Comparison of ENCODE assay signal across 15 cellular contexts in the genomic region with DNA sequence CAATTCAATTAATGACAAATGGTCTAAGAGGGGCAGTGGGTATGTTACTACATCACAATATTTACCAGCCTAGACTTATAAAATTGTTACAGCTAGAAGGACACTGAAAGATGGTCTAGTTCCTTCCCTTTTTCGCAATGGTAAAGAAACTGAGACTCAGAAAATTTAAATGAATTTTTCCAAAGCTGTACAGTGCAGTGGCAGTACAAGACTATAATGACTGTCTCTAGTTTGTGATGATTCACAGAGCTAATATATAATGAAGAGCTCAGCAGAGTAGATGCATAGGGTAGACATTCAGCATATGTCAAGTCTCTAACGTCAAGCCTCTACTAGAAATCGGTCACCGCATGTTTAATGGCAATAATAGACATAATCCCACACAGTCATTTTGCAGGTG. TPM values are rescaled to one million over a fixed set of nuclear protein-coding genes. Genes with fewer than 3 reads are reported as not detected.
A peak's percentile ranks its signal among the peaks of the same experiment; 100 is the strongest.
DNase-seq lines count a peak whose midpoint lies in the region; ATAC-seq, FAIRE-seq and TF ChIP-seq lines count a peak whose summit lies in the region.
"Had no signal": no experiment of that assay in that cellular context is flagged by ENCODE, and none has a peak within 500 bp of the region (broad histone marks: within the 10 kb centered on the region; RNA-seq: fewer than 3 reads in every experiment).

No MANE protein-coding gene starts in this region.

- no peak for FAIRE-seq in A549 (lab: Jason Lieb, UNC)

- H3K36me3 ChIP-seq in OCI-LY3 (replicated peaks; ENCODE audit: low read depth, low read length) = no peaks in the 10 kb centered on the region
- no peaks in the 10 kb centered on the region for H3K36me3 ChIP-seq in psoas muscle (ENCODE audit: insufficient read depth in 1 of 2, low read depth in 1 of 2)

- no peak overlapping the region for H3K27ac ChIP-seq in A549
- peak overlapping the region; percentile 17; the same call in 1 of the 2 replicates for H3K27ac ChIP-seq in OCI-LY3 (ENCODE audit: low read length)
- H3K27ac ChIP-seq in psoas muscle = no peak overlapping the region
- H3K27ac ChIP-seq: foreskin keratinocyte had no signal

- CTCF ChIA-PET in A549 (lab: Yijun Ruan, JAX) = interaction anchor here (1.0 to 1.2 kb wide), 2 partner anchors 11 to 1298 kb away, joined by 3 read pairs; no protein-coding TSS in a partner anchor

- no peak overlapping the region for H2AFZ ChIP-seq in OCI-LY3 (ENCODE audit: low read depth, low read length)

- no peaks in the 10 kb centered on the region for H3K79me2 ChIP-seq in OCI-LY3 (ENCODE audit: low read length)

- POLR2A ChIA-PET in A549 (lab: Yijun Ruan, JAX) = no interaction called here

- H3K4me3 ChIP-seq in A549 (no peak overlapping the region), OCI-LY3 (ENCODE audit: low read length) (peak overlapping the region; percentile 10), fibroblast of pulmonary artery (replicated peaks; ENCODE audit: low read depth, low read length) (peak overlapping the region; percentile 90), psoas muscle (peak overlapping the region; percentile 90)

- H3K27me3 ChIP-seq in OCI-LY3 (ENCODE audit: low read depth, low read length) (peaks cover 5% of the 10 kb centered on the region; the same call in 1 of the 2 replicates), psoas muscle (ENCODE audit: insufficient read depth in 3 of 3, low read length in 2 of 3) (no peaks in the 10 kb centered on the region)
- H3K27me3 ChIP-seq: foreskin keratinocyte had no signal

- TF ChIP-seq EP300 in A549 (IDR thresholded peaks at IDR 0.05) = no peak

- no peak overlapping the region for H3K9ac ChIP-seq in OCI-LY3 (ENCODE audit: low read length)

- H4K20me1 ChIP-seq in OCI-LY3 (ENCODE audit: insufficient read depth, low read length) = no peaks in the 10 kb centered on the region

- no peak for TF ChIP-seq RAD21 in A549 (conservative IDR thresholded peaks at IDR 0.05 in 1 of 2, IDR thresholded peaks at IDR 0.05 in 1 of 2)

- intact Hi-C loops in psoas muscle (cut with DNase I) = loop anchor here in 1 of 2 donors (5.0 kb wide), 3 partner anchors 47 to 372 kb away; no protein-coding TSS in a partner anchor

- peak overlapping the region; percentile 95; the same call in 2 of the 3 replicates for H3K4me2 ChIP-seq in A549
- peak overlapping the region; percentile 95 for H3K4me2 ChIP-seq in OCI-LY3 (ENCODE audit: low read length)

- TF ChIP-seq POLR2A in A549 (IDR thresholded peaks at IDR 0.05; ENCODE audit: low read length) = no peak

- H3K9me3 ChIP-seq in A549 (no peaks in the 10 kb centered on the region), OCI-LY3 (ENCODE audit: insufficient read depth, low read length) (no peaks in the 10 kb centered on the region), psoas muscle (no peaks in the 10 kb centered on the region)

- WGBS in A549 (ENCODE audit: missing lambda C conversion rate) = 93% methylated on average over 4 of the region's 4 CpGs
- WGBS in psoas muscle, 3 donors = 36 to 48% (median 46%) methylated on average over 4 of the region's 4 CpGs

- TF ChIP-seq CTCF in A549 (IDR thresholded peaks at IDR 0.05) = no peak
- TF ChIP-seq CTCF in OCI-LY3 (IDR thresholded peaks at IDR 0.05; ENCODE audit: low read depth, low read length) = no peak
- TF ChIP-seq CTCF in fibroblast of pulmonary artery (IDR thresholded peaks at IDR 0.05; ENCODE audit: low read length, missing control alignments) = no peak
- no peak for TF ChIP-seq CTCF in psoas muscle (IDR thresholded peaks at IDR 0.05)

- ATAC-seq in A549 = no peak
- no peak for ATAC-seq in psoas muscle
- no peak for ATAC-seq in GM21515 (IDR thresholded peaks at IDR 0.05; ENCODE audit: unreplicated experiment)
- ATAC-seq: activated T-cell treated with anti-CD3 and anti-CD28 coated beads, Interleukin-2, amount 50 U/mL, for 72 hours; foreskin keratinocyte had no signal

- H3K4me1 ChIP-seq in A549 (peaks cover 58% of the 10 kb centered on the region), OCI-LY3 (ENCODE audit: low read length) (peaks cover 57% of the 10 kb centered on the region), psoas muscle (peaks cover 64% of the 10 kb centered on the region)
- H3K4me1 ChIP-seq: foreskin keratinocyte had no signal

- no peak for DNase-seq in A549 (ENCODE audit: low read depth in 1 of 2, low spot score in 1 of 2)
- DNase-seq in fibroblast of pulmonary artery (ENCODE audit: low read depth) = no peak
- no peak for DNase-seq in psoas muscle
- no peak for DNase-seq in amniotic stem cell (lab: John Stamatoyannopoulos, UW)
- DNase-seq in midbrain (lab: John Stamatoyannopoulos, UW) = no peak
- DNase-seq in AML-193 (lab: John Stamatoyannopoulos, UW) = no peak
- DNase-seq: activated CD4-positive, alpha-beta T cell treated with anti-CD3 and anti-CD28 coated beads, Interleukin-2, amount 50 U/mL, for 1 hour; activated T-cell treated with anti-CD3 and anti-CD28 coated beads, Interleukin-2, amount 50 U/mL, for 72 hours; foreskin keratinocyte; islet precursor cell; NCI-H2081; stimulated activated CD4-positive, alpha-beta T cell treated with anti-CD3 and anti-CD28 coated beads, Interleukin-4, amount 100 ng/mL, for 4 hours; stimulated activated naive CD4-positive, alpha-beta T cell had no signal

TF ChIP-seq in A549, 52 proteins besides CTCF, POLR2A, EP300 and RAD21:
- TF ChIP-seq ZC3H11A (IDR thresholded peaks at IDR 0.05) = no peak
- TF ChIP-seq EHMT2 (IDR thresholded peaks at IDR 0.05; ENCODE audit: low read depth) = no peak
- no peak for TF ChIP-seq FOXS1 (CRISPR knock-in tag; IDR thresholded peaks at IDR 0.05)
- TF ChIP-seq CHD4 (IDR thresholded peaks at IDR 0.05; ENCODE audit: borderline replicate concordance) = no peak
- TF ChIP-seq RNF2 (IDR thresholded peaks at IDR 0.05; ENCODE audit: borderline replicate concordance, low read depth) = no peak
- no peak for TF ChIP-seq KDM5A (IDR thresholded peaks at IDR 0.05)
- no peak for TF ChIP-seq KDM1A (IDR thresholded peaks at IDR 0.05; ENCODE audit: low read depth)
- no peak for TF ChIP-seq RARB (CRISPR knock-in tag; IDR thresholded peaks at IDR 0.05)
- TF ChIP-seq HEYL (CRISPR knock-in tag; IDR thresholded peaks at IDR 0.05) = no peak
- no peak for TF ChIP-seq GATA3 (IDR thresholded peaks at IDR 0.05; ENCODE audit: borderline replicate concordance)
- TF ChIP-seq, protein P1, sequence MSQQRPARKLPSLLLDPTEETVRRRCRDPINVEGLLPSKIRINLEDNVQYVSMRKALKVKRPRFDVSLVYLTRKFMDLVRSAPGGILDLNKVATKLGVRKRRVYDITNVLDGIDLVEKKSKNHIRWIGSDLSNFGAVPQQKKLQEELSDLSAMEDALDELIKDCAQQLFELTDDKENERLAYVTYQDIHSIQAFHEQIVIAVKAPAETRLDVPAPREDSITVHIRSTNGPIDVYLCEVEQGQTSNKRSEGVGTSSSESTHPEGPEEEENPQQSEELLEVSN (IDR thresholded peaks at IDR 0.05; ENCODE audit: borderline replicate concordance, low read depth) = no peak
- TF ChIP-seq ZNF302 (CRISPR knock-in tag; IDR thresholded peaks at IDR 0.05) = no peak

RNA-seq across cellular contexts. Expression of gene PLPP3, which starts 4.6 kb away (rescaled TPM):
- 25.6 and 30.5 TPM in 2 replicates for polyA plus RNA-seq in A549 (2011; rRNA removed)
- 12.8 and 17.2 TPM in 2 replicates for polyA plus RNA-seq in A549 (2012; cell fraction: cytosol; rRNA removed)
- polyA plus RNA-seq in A549 (2012; cell fraction: nucleus; rRNA removed) = 20.9 and 21.7 TPM in 2 replicates
- 18.4 to 26.8 TPM (median 23.6 TPM) in 3 replicates for polyA plus RNA-seq in A549 (2017; fragmentation: RNase III; extraction: RNeasy Plus Mini Kit Qiagen cat#74134 plus additional on column Dnase treatment)
- 30.5 and 31.5 TPM in 2 replicates for polyA minus RNA-seq in A549 (2011; rRNA and poly(A)+ RNA removed)
- 10 to 100 TPM; 35.5 to 51.0 (median 43.6) TPM for total RNA-seq in psoas muscle
- polyA plus RNA-seq in psoas muscle = 10 to 100 TPM; 41.2 to 69.1 (median 46.3) TPM
- total RNA-seq: activated T-cell treated with anti-CD3 and anti-CD28 coated beads, Interleukin-2, amount 50 U/mL, for 72 hours had no signal
